ENCODE assay signal across 8 cellular contexts in genomic region chr15:43253431-43254403, GRCh38. TPM values are rescaled to one million over a fixed set of nuclear protein-coding genes. Genes with fewer than 3 reads are reported as not detected.
A peak's percentile ranks its signal among the peaks of the same experiment; 100 is the strongest.
DNase-seq lines count a peak whose midpoint lies in the region; ATAC-seq and TF ChIP-seq lines count a peak whose summit lies in the region.

No MANE protein-coding gene starts in this region.

- H4K20me1 ChIP-seq in PC-9 (ENCODE audit: insufficient read depth): no peaks in the 10 kb centered on the region

- in situ Hi-C loops in G401 (cut with HindIII; ENCODE audit: low sequenced_read_pairs): no loop called here

- H3F3A ChIP-seq in PC-9 (ENCODE audit: insufficient read depth, low read depth): peaks cover 50% of the 10 kb centered on the region

- no peak for TF ChIP-seq POLR2A in suprapubic skin (IDR thresholded peaks at IDR 0.05)

- no peaks in the 10 kb centered on the region for H3K9me3 ChIP-seq in PC-9 (ENCODE audit: insufficient read depth, low read depth)
- no peaks in the 10 kb centered on the region for H3K9me3 ChIP-seq in esophagus (ENCODE audit: control insufficient read depth in 2 of 2, insufficient read depth in 1 of 2, low read depth in 1 of 2, low read length in 1 of 2)
- no peaks in the 10 kb centered on the region for H3K9me3 ChIP-seq in suprapubic skin

- no peaks in the 10 kb centered on the region for H3K36me3 ChIP-seq in PC-9 (ENCODE audit: low read depth)
- H3K36me3 ChIP-seq in esophagus (ENCODE audit: control insufficient read depth in 2 of 2, insufficient read depth in 2 of 2, low read length in 1 of 2): no peaks in the 10 kb centered on the region
- H3K36me3 ChIP-seq in suprapubic skin: no peaks in the 10 kb centered on the region

- POLR2A ChIA-PET in PC-9 (lab: Charles Lee; ENCODE audit: unreplicated experiment): no interaction called here

- peak; percentile 56 for ATAC-seq in GM21723 (IDR thresholded peaks at IDR 0.05; ENCODE audit: unreplicated experiment)

- H3K9me2 ChIP-seq in PC-9 (ENCODE audit: insufficient read depth): no peaks in the 10 kb centered on the region

- no peak for TF ChIP-seq EP300 in suprapubic skin (IDR thresholded peaks at IDR 0.05)

- peak; percentile 29 for DNase-seq in G401 (ENCODE audit: low spot score)
- DNase-seq in PC-9: peak; percentile 82 to 97
- DNase-seq in suprapubic skin (ENCODE audit: low spot score in 2 of 2): no peak
- no peak for DNase-seq in SIG-M5 (lab: John Stamatoyannopoulos, UW)
- no peak for DNase-seq in dedifferentiated amniotic fluid mesenchymal stem cell (ENCODE audit: extremely low spot score)
- no peak for DNase-seq in AG08395 (ENCODE audit: low spot score)

- peak overlapping the region; percentile 66 for H3K4me2 ChIP-seq in PC-9

- H2AFZ ChIP-seq in PC-9: no peak overlapping the region

- BruUV-seq in PC-9 (replicated peaks; lab: Mats Ljungman, UMichigan): no TSS peak

- intact Hi-C loops in PC-9 (cut with micrococcal nuclease; ENCODE audit: unreplicated experiment): no loop called here

- H3K27ac ChIP-seq in PC-9 (peak overlapping the region; percentile 100), esophagus (ENCODE audit: low read depth in 2 of 2, low read length in 1 of 2) (peak overlapping the region; percentile 50 to 62), suprapubic skin (peak overlapping the region; percentile 25)

- H3K4me1 ChIP-seq in PC-9 (replicated peaks; ENCODE audit: insufficient read depth): peaks cover 59% of the 10 kb centered on the region
- peaks cover 0 to 12% of the 10 kb centered on the region in 2 donors for H3K4me1 ChIP-seq in esophagus (ENCODE audit: control insufficient read depth in 2 of 2, insufficient read depth in 2 of 2, low read length in 1 of 2)
- H3K4me1 ChIP-seq in suprapubic skin: peaks cover 29% of the 10 kb centered on the region

- WGBS in esophagus, 2 donors: 46 to 55% methylated on average over 15 of the region's 15 CpGs
- 51% methylated on average over 12 of the region's 15 CpGs for WGBS in suprapubic skin

- CTCF ChIA-PET in PC-9 (lab: Charles Lee): no interaction called here

- H3K4me3 ChIP-seq in PC-9: no peak overlapping the region; the same call in 1 of the 2 replicates
- H3K4me3 ChIP-seq in esophagus (ENCODE audit: low read depth in 1 of 2, low read length in 2 of 2): no peak overlapping the region
- H3K4me3 ChIP-seq in suprapubic skin: no peak overlapping the region

- H3K27me3 ChIP-seq in PC-9 (ENCODE audit: insufficient read depth, low read depth) (no peaks in the 10 kb centered on the region), esophagus (ENCODE audit: control insufficient read depth in 1 of 2, insufficient read depth in 2 of 2, low read length in 2 of 2) (no peaks in the 10 kb centered on the region), suprapubic skin (no peaks in the 10 kb centered on the region)

- no peak for TF ChIP-seq CTCF in PC-9 (conservative IDR thresholded peaks at IDR 0.05)
- no peak for TF ChIP-seq CTCF in suprapubic skin (IDR thresholded peaks at IDR 0.05)

- H3K79me2 ChIP-seq in PC-9 (ENCODE audit: low read depth): no peaks in the 10 kb centered on the region

RNA-seq across cellular contexts. Expression of gene TGM5, which starts 13.0 kb away (rescaled TPM):
- total RNA-seq in G401 (2014; rRNA removed; shearing (Covaris generic)): not detected in 2 replicates
- total RNA-seq in PC-9 (2021): 0.39 and 1.7 TPM in 2 replicates
- polyA plus RNA-seq in esophagus: 10 to 100 TPM in 1 of 2 donors, 1 to 10 TPM in 1; 9.5 to 12.9 TPM
- total RNA-seq in suprapubic skin: 100 to 1,000 TPM in 1 of 4 donors, 10 to 100 TPM in 3; 61.6 to 146 (median 69.3) TPM

RNA-seq across cellular contexts. Expression of gene EPB42, which starts 32.9 kb away (rescaled TPM):
- not detected in 2 replicates for total RNA-seq in G401 (2014; rRNA removed; shearing (Covaris generic))
- not detected in 2 replicates for total RNA-seq in PC-9 (2021)
- polyA plus RNA-seq in esophagus: not detected
- total RNA-seq in suprapubic skin: not detected

RNA-seq across cellular contexts. Expression of gene TGM7, which starts 48.3 kb away (rescaled TPM):
- not detected in 2 replicates for total RNA-seq in G401 (2014; rRNA removed; shearing (Covaris generic))
- not detected in 2 replicates for total RNA-seq in PC-9 (2021)
- polyA plus RNA-seq in esophagus: 1 to 10 TPM in 1 of 2 donors, under 1 TPM in 1; 0.05 to 5.3 TPM
- not detected for total RNA-seq in suprapubic skin

Comparison
In these comparisons a context has a peak if more than half of its experiments do, and no peak if none do; other contexts are left out.
1. DNase-seq: peak in G401 (single experiment) and PC-9 (2 of 2); none in suprapubic skin (0 of 2), SIG-M5 (single experiment), dedifferentiated amniotic fluid mesenchymal stem cell (single experiment) and AG08395 (single experiment).
2. H3K27ac ChIP-seq: peak in every context shown above with its lines; median percentile 100 in PC-9; 56 in esophagus; 25 in suprapubic skin.
3. RNA of gene TGM5, which starts 13.0 kb away (total RNA-seq): 61.6 to 146 TPM in suprapubic skin; 0.39 to 1.7 TPM in PC-9 and not detected in G401; every median in the first group is over 10 times any median in the second.